Comparison of ENCODE assay signal across 7 cellular contexts in the genomic region with DNA sequence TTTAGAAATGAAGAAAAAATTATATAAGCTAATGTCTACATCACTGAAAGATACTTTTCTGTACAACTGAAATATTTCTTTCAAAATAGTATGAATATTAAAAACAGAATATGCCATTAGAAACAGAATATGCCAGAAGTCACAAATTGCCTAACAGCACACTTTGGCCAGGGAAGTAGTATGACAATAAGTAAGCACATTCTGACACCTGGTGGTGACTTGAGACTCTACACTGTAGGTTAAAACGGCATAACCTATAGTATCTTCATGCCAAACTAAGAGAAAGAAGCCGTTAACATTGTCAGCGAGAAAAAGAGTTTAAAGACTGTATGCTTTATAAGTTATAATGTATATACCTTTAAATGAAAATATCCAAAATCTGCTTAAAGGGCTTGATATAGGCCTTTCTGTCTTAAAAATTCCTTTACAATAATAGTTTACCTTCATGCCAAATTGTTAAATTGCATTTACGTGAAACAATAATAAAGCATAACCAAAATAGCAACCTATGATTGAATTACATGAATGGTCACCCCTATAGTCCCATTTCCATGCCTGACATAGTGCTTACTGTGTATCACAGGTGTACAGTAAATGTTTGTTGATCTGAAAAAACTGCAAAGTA. TPM values are rescaled to one million over a fixed set of nuclear protein-coding genes. Genes with fewer than 3 reads are reported as not detected.
A peak's percentile ranks its signal among the peaks of the same experiment; 100 is the strongest.
DNase-seq lines count a peak whose midpoint lies in the region; ATAC-seq and TF ChIP-seq lines count a peak whose summit lies in the region.

No MANE protein-coding gene starts in this region.

- BruUV-seq in Panc1 (replicated peaks; lab: Mats Ljungman, UMichigan): no TSS peak

- DNase-seq in H4 (ENCODE audit: low spot score) (peak; percentile 72), Kasumi-1 (lab: John Stamatoyannopoulos, UW) (peak; percentile 86 to 90), Panc1 (ENCODE audit: low read depth, low spot score) (peak; percentile 38), amniotic epithelial cell (ENCODE audit: low read depth) (peak; percentile 77), right atrium auricular region (ENCODE audit: low spot score) (no peak), gastrocnemius medialis (peak; percentile 31 to 42)

- POLR2A ChIA-PET in Panc1 (lab: Charles Lee): no interaction called here

- no peak overlapping the region for H3K27ac ChIP-seq in Panc1 (ENCODE audit: low read length)
- no peak overlapping the region for H3K27ac ChIP-seq in right atrium auricular region
- no peak overlapping the region for H3K27ac ChIP-seq in gastrocnemius medialis

- intact Hi-C loops in Panc1 (cut with micrococcal nuclease; ENCODE audit: unreplicated experiment): loop anchor here (1.0 to 5.0 kb wide), 3 partner anchors 206 to 497 kb away; no protein-coding TSS in a partner anchor
- intact Hi-C loops in gastrocnemius medialis (cut with DNase I; ENCODE audit: low total_unique reads): loop anchor here (1.0 to 2.0 kb wide), 3 partner anchors 87 to 317 kb away; partner anchors contain the start of gene TIGD2

- H3K27me3 ChIP-seq in Panc1 (ENCODE audit: control insufficient read depth, insufficient read depth, low read length): no peaks in the 10 kb centered on the region
- no peaks in the 10 kb centered on the region for H3K27me3 ChIP-seq in right atrium auricular region
- no peaks in the 10 kb centered on the region for H3K27me3 ChIP-seq in gastrocnemius medialis

- H3K36me3 ChIP-seq in Panc1 (ENCODE audit: control insufficient read depth, insufficient read depth, low read length) (no peaks in the 10 kb centered on the region), right atrium auricular region (no peaks in the 10 kb centered on the region), gastrocnemius medialis (no peaks in the 10 kb centered on the region)

- no peaks in the 10 kb centered on the region for H3K9me3 ChIP-seq in Panc1 (ENCODE audit: control insufficient read depth, insufficient read depth, low read depth, low read length)
- H3K9me3 ChIP-seq in right atrium auricular region: no peaks in the 10 kb centered on the region
- no peaks in the 10 kb centered on the region for H3K9me3 ChIP-seq in gastrocnemius medialis

- H3K4me1 ChIP-seq in Panc1 (ENCODE audit: control insufficient read depth, insufficient read depth, low read length) (no peaks in the 10 kb centered on the region), right atrium auricular region (peaks cover 0 to 8% of the 10 kb centered on the region in 2 donors), gastrocnemius medialis (peaks cover 8 to 15% of the 10 kb centered on the region in 2 donors)

- TF ChIP-seq CTCF in GM12872 (IDR thresholded peaks at IDR 0.05; ENCODE audit: insufficient read depth, low read depth, low read length) (peak; percentile 60), Panc1 (IDR thresholded peaks at IDR 0.05) (peak; percentile 58; the same call in 1 of the 2 replicates), right atrium auricular region (IDR thresholded peaks at IDR 0.05) (peak; percentile 54 to 84), gastrocnemius medialis (IDR thresholded peaks at IDR 0.05 in 4 of 5, conservative IDR thresholded peaks at IDR 0.05 in 1 of 5) (peak; percentile 83 to 92 (median 86))

- ATAC-seq in Panc1 (peak; percentile 87), gastrocnemius medialis (peak; percentile 97 to 100)

- H3K4me3 ChIP-seq in Panc1 (ENCODE audit: low read depth in 2 of 2, low read length in 2 of 2) (no peak overlapping the region), right atrium auricular region (no peak overlapping the region), gastrocnemius medialis (no peak overlapping the region)

- TF ChIP-seq POLR2A in gastrocnemius medialis (IDR thresholded peaks at IDR 0.05): no peak

- CTCF ChIA-PET in Panc1 (lab: Charles Lee): interaction anchor here (0.6 to 2.4 kb wide), 4 partner anchors 205 to 485 kb away, joined by 3 to 13 read pairs (median 6); no protein-coding TSS in a partner anchor

- in situ Hi-C loops in Panc1 (cut with HindIII; ENCODE audit: low pct_unique_long_range_greater_than_20kb, low sequenced_read_pairs): no loop called here
- in situ Hi-C loops in gastrocnemius medialis (cut with MboI; ENCODE audit: low sequenced_read_pairs in 4 of 4): loop anchor here (5.0 to 10.0 kb wide), 6 partner anchors 207 to 489 kb away; no protein-coding TSS in a partner anchor

RNA-seq across cellular contexts. Expression of gene FAM13A, which starts 32.8 kb away (rescaled TPM):
- total RNA-seq in H4 (2014; rRNA removed; shearing (Covaris generic)): 17.1 and 20.4 TPM in 2 replicates
- 5.8 TPM for total RNA-seq in Panc1 (2021; ENCODE audit: unreplicated experiment)
- polyA plus RNA-seq in Panc1 (2012; ENCODE audit: insufficient read length): 5.7 TPM
- 10 to 100 TPM in 1 of 2 donors, 1 to 10 TPM in 1; 8.1 to 13.6 TPM for total RNA-seq in right atrium auricular region
- total RNA-seq in gastrocnemius medialis: 10 to 100 TPM in 3 of 4 donors, 1 to 10 TPM in 1; 6.7 to 14.1 (median 11.4) TPM
